ENCODE assay signal across 37 cellular contexts in the genomic region with DNA sequence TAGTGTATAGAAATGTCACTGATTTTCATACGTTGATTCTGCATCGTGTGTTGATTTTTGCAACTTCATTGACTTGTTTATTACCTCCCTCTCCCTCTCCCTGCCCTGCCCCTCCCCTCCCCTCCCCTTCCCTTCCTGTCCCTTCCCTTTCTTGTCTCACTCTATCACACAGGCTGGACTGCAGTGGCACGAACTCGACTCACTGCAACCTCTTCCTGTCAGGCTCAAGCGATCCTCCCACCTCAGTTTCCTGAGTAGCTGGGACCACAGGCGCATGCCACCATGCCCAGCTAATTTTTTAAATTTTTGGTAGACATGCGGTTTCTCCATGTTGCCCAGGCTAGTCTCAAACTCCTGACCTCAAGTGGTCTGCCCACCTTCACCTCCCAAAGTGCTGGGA. TPM values are rescaled to one million over a fixed set of nuclear protein-coding genes. Genes with fewer than 3 reads are reported as not detected.
"Had no signal": no experiment of that assay in that cellular context is flagged by ENCODE, and none has a peak within 500 bp of the region (broad histone marks: within the 10 kb centered on the region; RNA-seq: fewer than 3 reads in every experiment).

No MANE protein-coding gene starts in this region.

- DNase-seq: activated CD4-positive, alpha-beta memory T cell treated with anti-CD3 and anti-CD28 coated beads for 36 hours; activated CD4-positive, alpha-beta T cell treated with anti-CD3 and anti-CD28 coated beads for 36 hours; activated CD4-positive, alpha-beta T cell treated with anti-CD3 and anti-CD28 coated beads, Interleukin-2, amount 10 ng/mL, durations not matched to agents 24 days and 14 days; activated CD4-positive, CD25-positive, alpha-beta regulatory T cell; activated CD4-positive, CD25-positive, alpha-beta regulatory T cell treated with anti-CD3 and anti-CD28 coated beads, Interleukin-2, amount 50 U/mL, for 72 hours; activated CD8-positive, alpha-beta memory T cell treated with anti-CD3 and anti-CD28 coated beads, Interleukin-2, amount 10 ng/mL, durations not matched to agents 7 days and 5 days; activated CD8-positive, alpha-beta memory T cell treated with anti-CD3 and anti-CD28 coated beads, Interleukin-2, amount 50 U/mL, for 4 hours; activated CD8-positive, alpha-beta T cell treated with anti-CD3 and anti-CD28 coated beads, Interleukin-2, amount 10 ng/mL, durations not matched to agents 7 days and 5 days; activated effector memory CD4-positive, alpha-beta T cell treated with anti-CD3 and anti-CD28 coated beads, Interleukin-2, amount 50 U/mL, for 16 hours; activated naive CD4-positive, alpha-beta T cell treated with anti-CD3 and anti-CD28 coated beads for 36 hours; activated naive CD8-positive, alpha-beta T cell treated with anti-CD3 and anti-CD28 coated beads for 36 hours; activated naive CD8-positive, alpha-beta T cell treated with anti-CD3 and anti-CD28 coated beads, Interleukin-2, amount 50 U/mL, for 24 hours; activated T-cell treated with anti-CD3 and anti-CD28 coated beads, Interleukin-2, amount 50 U/mL, for 1 hour; activated T-cell treated with anti-CD3 and anti-CD28 coated beads, Interleukin-2, amount 50 U/mL, for 72 hours; adrenal gland; amygdala; aorta; body of pancreas; caudate nucleus; cerebellar nuclear complex; dorsolateral prefrontal cortex; effector CD4-positive, alpha-beta T cell; effector memory CD8-positive, alpha-beta T cell; erythroblast; foreskin keratinocyte; gastrocnemius medialis; glutamatergic neuron; heart left ventricle; hypothalamus; T-helper 17 cell; T1000 had no signal

- H3K4me1 ChIP-seq: adrenal gland, body of pancreas, foreskin keratinocyte, gastrocnemius medialis had no signal

- H3K27me3 ChIP-seq: adrenal gland, body of pancreas, foreskin keratinocyte, gastrocnemius medialis, heart left ventricle had no signal

- H3K4me3 Mint-ChIP-seq: activated CD4-positive, alpha-beta memory T cell treated with anti-CD3 and anti-CD28 coated beads for 36 hours; activated CD4-positive, alpha-beta T cell treated with anti-CD3 and anti-CD28 coated beads for 36 hours; activated CD4-positive, alpha-beta T cell treated with anti-CD3 and anti-CD28 coated beads, Interleukin-2, amount 10 ng/mL, durations not matched to agents 24 days and 14 days; activated CD8-positive, alpha-beta memory T cell treated with anti-CD3 and anti-CD28 coated beads, Interleukin-2, amount 10 ng/mL, durations not matched to agents 7 days and 5 days; activated CD8-positive, alpha-beta T cell treated with anti-CD3 and anti-CD28 coated beads, Interleukin-2, amount 10 ng/mL, durations not matched to agents 7 days and 5 days; activated naive CD4-positive, alpha-beta T cell treated with anti-CD3 and anti-CD28 coated beads for 36 hours; activated naive CD4-positive, alpha-beta T cell treated with anti-CD3 and anti-CD28 coated beads, Interleukin-2, amount 50 U/mL, for 24 hours; activated naive CD8-positive, alpha-beta T cell treated with anti-CD3 and anti-CD28 coated beads for 36 hours; activated naive CD8-positive, alpha-beta T cell treated with anti-CD3 and anti-CD28 coated beads, Interleukin-2, amount 50 U/mL, for 24 hours; activated T-cell treated with anti-CD3 and anti-CD28 coated beads, Interleukin-2, amount 50 U/mL, for 72 hours; dendritic cell treated with granulocyte-macrophage colony-stimulating factor and Interleukin-4, amounts not matched to agents 40 ng/mL and 50 ng/mL, for 4 days; effector memory CD8-positive, alpha-beta T cell; T-helper 17 cell; T-helper 2 cell treated with Interferon-gamma antibody and Interleukin-4, amounts not matched to agents 5 μg/mL and 100 μg/mL, for 36 hours had no signal

- H3K27ac ChIP-seq: adrenal gland, body of pancreas, coronary artery, dorsolateral prefrontal cortex, esophagus muscularis mucosa, foreskin keratinocyte, gastrocnemius medialis, heart left ventricle had no signal

- H3K36me3 ChIP-seq: adrenal gland, esophagus muscularis mucosa, gastrocnemius medialis, heart left ventricle had no signal

- H3K9me3 Mint-ChIP-seq: activated CD4-positive, alpha-beta memory T cell treated with anti-CD3 and anti-CD28 coated beads for 36 hours; activated CD4-positive, alpha-beta T cell treated with anti-CD3 and anti-CD28 coated beads, Interleukin-2, amount 10 ng/mL, durations not matched to agents 24 days and 14 days; activated naive CD4-positive, alpha-beta T cell treated with anti-CD3 and anti-CD28 coated beads for 36 hours; activated naive CD4-positive, alpha-beta T cell treated with anti-CD3 and anti-CD28 coated beads, Interleukin-2, amount 50 U/mL, for 24 hours; activated naive CD8-positive, alpha-beta T cell treated with anti-CD3 and anti-CD28 coated beads for 36 hours; activated naive CD8-positive, alpha-beta T cell treated with anti-CD3 and anti-CD28 coated beads, Interleukin-2, amount 50 U/mL, for 24 hours; activated T-cell treated with anti-CD3 and anti-CD28 coated beads, Interleukin-2, amount 50 U/mL, for 72 hours; activated T-helper 2 cell treated with anti-CD3 and anti-CD28 coated beads, Interferon-gamma antibody, Interleukin-2, Interleukin-4, amounts not matched to agents 10 μg/mL and 5 μg/mL and 100 μg/mL, durations not matched to agents 14 hours and 24 hours and 36 hours; dendritic cell treated with granulocyte-macrophage colony-stimulating factor and Interleukin-4, amounts not matched to agents 40 ng/mL and 50 ng/mL, for 4 days; effector memory CD8-positive, alpha-beta T cell; T-helper 2 cell treated with Interferon-gamma antibody and Interleukin-4, amounts not matched to agents 5 μg/mL and 100 μg/mL, for 36 hours had no signal

- H3K4me1 Mint-ChIP-seq: activated naive CD4-positive, alpha-beta T cell treated with anti-CD3 and anti-CD28 coated beads, Interleukin-2, amount 50 U/mL, for 24 hours; T-helper 17 cell had no signal

- H3K4me3 ChIP-seq: adrenal gland, body of pancreas, coronary artery, dorsolateral prefrontal cortex, esophagus muscularis mucosa, gastrocnemius medialis, heart left ventricle had no signal

- H3K27ac Mint-ChIP-seq: activated CD4-positive, alpha-beta memory T cell treated with anti-CD3 and anti-CD28 coated beads for 36 hours; activated CD4-positive, alpha-beta T cell treated with anti-CD3 and anti-CD28 coated beads for 36 hours; activated CD4-positive, alpha-beta T cell treated with anti-CD3 and anti-CD28 coated beads, Interleukin-2, amount 10 ng/mL, durations not matched to agents 24 days and 14 days; activated CD8-positive, alpha-beta memory T cell treated with anti-CD3 and anti-CD28 coated beads, Interleukin-2, amount 10 ng/mL, durations not matched to agents 7 days and 5 days; activated CD8-positive, alpha-beta T cell treated with anti-CD3 and anti-CD28 coated beads, Interleukin-2, amount 10 ng/mL, durations not matched to agents 7 days and 5 days; activated naive CD4-positive, alpha-beta T cell treated with anti-CD3 and anti-CD28 coated beads for 36 hours; activated naive CD4-positive, alpha-beta T cell treated with anti-CD3 and anti-CD28 coated beads, Interleukin-2, amount 50 U/mL, for 24 hours; activated naive CD8-positive, alpha-beta T cell treated with anti-CD3 and anti-CD28 coated beads for 36 hours; activated naive CD8-positive, alpha-beta T cell treated with anti-CD3 and anti-CD28 coated beads, Interleukin-2, amount 50 U/mL, for 24 hours; activated T-cell treated with anti-CD3 and anti-CD28 coated beads, Interleukin-2, amount 50 U/mL, for 72 hours; activated T-helper 2 cell treated with anti-CD3 and anti-CD28 coated beads, Interferon-gamma antibody, Interleukin-2, Interleukin-4, amounts not matched to agents 10 μg/mL and 5 μg/mL and 100 μg/mL, durations not matched to agents 14 hours and 24 hours and 36 hours; dendritic cell treated with granulocyte-macrophage colony-stimulating factor and Interleukin-4, amounts not matched to agents 40 ng/mL and 50 ng/mL, for 4 days; effector memory CD8-positive, alpha-beta T cell; T-helper 17 cell; T-helper 2 cell treated with Interferon-gamma antibody and Interleukin-4, amounts not matched to agents 5 μg/mL and 100 μg/mL, for 36 hours had no signal

- H3K9me3 ChIP-seq: adrenal gland, body of pancreas, esophagus muscularis mucosa, gastrocnemius medialis, heart left ventricle had no signal

- ATAC-seq: activated CD4-positive, alpha-beta T cell treated with anti-CD3 and anti-CD28 coated beads for 36 hours; activated CD8-positive, alpha-beta memory T cell treated with anti-CD3 and anti-CD28 coated beads, Interleukin-2, amount 10 ng/mL, durations not matched to agents 7 days and 5 days; activated CD8-positive, alpha-beta T cell treated with anti-CD3 and anti-CD28 coated beads, Interleukin-2, amount 10 ng/mL, durations not matched to agents 7 days and 5 days; activated naive CD8-positive, alpha-beta T cell treated with anti-CD3 and anti-CD28 coated beads, Interleukin-2, amount 50 U/mL, for 24 hours; activated T-cell treated with anti-CD3 and anti-CD28 coated beads, Interleukin-2, amount 50 U/mL, for 72 hours; body of pancreas; effector memory CD8-positive, alpha-beta T cell; foreskin keratinocyte; gastrocnemius medialis; heart left ventricle; T-helper 17 cell had no signal

- H3K36me3 Mint-ChIP-seq: activated CD4-positive, alpha-beta memory T cell treated with anti-CD3 and anti-CD28 coated beads for 36 hours; activated CD8-positive, alpha-beta memory T cell treated with anti-CD3 and anti-CD28 coated beads, Interleukin-2, amount 10 ng/mL, durations not matched to agents 7 days and 5 days; activated naive CD4-positive, alpha-beta T cell treated with anti-CD3 and anti-CD28 coated beads, Interleukin-2, amount 50 U/mL, for 24 hours; activated naive CD8-positive, alpha-beta T cell treated with anti-CD3 and anti-CD28 coated beads for 36 hours had no signal

RNA-seq across cellular contexts. Expression of a gene that starts 19.2 kb away (rescaled TPM):
- total RNA-seq: activated CD8-positive, alpha-beta T cell treated with anti-CD3 and anti-CD28 coated beads, Interleukin-2, amount 10 ng/mL, durations not matched to agents 7 days and 5 days; activated naive CD4-positive, alpha-beta T cell treated with anti-CD3 and anti-CD28 coated beads for 36 hours; T-helper 17 cell had no signal

RNA-seq across cellular contexts. Expression of a gene that starts 54.7 kb away (rescaled TPM):
- total RNA-seq: activated naive CD4-positive, alpha-beta T cell treated with anti-CD3 and anti-CD28 coated beads for 36 hours had no signal
